In the genomic region with DNA sequence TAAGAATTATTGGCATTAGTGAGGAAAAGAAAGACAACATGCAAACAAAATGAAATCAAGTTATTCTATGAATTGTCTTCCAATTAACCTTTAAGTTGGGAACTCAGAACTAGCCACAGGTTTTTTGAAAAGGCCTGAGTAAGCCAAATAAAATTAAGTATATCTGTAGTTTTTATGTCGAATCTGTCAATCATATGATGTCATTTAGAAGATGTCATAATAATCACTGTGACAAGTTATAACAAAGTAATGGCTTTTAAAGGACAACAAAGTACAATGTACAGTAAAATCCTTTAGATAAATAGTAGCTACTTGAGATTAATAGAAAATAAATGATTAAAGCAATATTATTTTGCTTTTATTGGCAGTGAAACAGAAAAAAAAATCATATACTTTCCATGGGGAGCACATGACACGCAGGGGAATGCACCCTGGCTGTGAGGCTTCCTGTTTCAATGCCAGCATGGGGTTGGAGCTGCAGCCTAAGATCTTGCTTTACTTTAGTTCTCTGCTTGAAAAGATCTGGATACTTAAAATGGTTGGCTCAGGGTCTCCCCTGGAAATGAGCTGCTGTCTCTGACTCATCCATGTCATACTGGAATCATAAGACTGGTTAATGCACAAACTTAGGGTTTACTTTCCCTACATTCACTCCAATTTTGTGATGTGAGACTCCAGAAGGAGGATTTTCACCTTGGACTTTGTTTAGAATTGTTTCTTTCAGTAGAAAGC, we compare ENCODE assay signal across 23 cellular contexts.
DNase-seq lines count a peak whose midpoint lies in the region; ATAC-seq, FAIRE-seq and TF ChIP-seq lines count a peak whose summit lies in the region.
"Had no signal": no experiment of that assay in that cellular context is flagged by ENCODE, and none has a peak within 500 bp of the region (broad histone marks: within the 10 kb centered on the region; RNA-seq: fewer than 3 reads in every experiment).

No MANE protein-coding gene starts in this region.

- ATAC-seq in GM21360 (IDR thresholded peaks at IDR 0.05; ENCODE audit: unreplicated experiment) = no peak
- ATAC-seq: activated CD8-positive, alpha-beta T cell treated with anti-CD3 and anti-CD28 coated beads for 36 hours; gastrocnemius medialis; left lobe of liver; natural killer cell; stimulated activated effector memory CD8-positive, alpha-beta T cell treated with anti-CD3 and anti-CD28 coated beads, Interleukin-12 subunit alpha, Interleukin-12 subunit beta, amount 100 ng/mL, for 72 hours had no signal

- H2AFZ ChIP-seq in H9 (ENCODE audit: low read length) = peak overlapping the region; percentile 92

- H3K4me3 ChIP-seq in bronchial epithelial cell (ENCODE audit: low read depth, low read length) (no peak overlapping the region), mesodermal cell (ENCODE audit: extremely low read depth, insufficient read depth, low read length, poor library complexity, severe bottlenecking) (no peak overlapping the region)
- H3K4me3 ChIP-seq: gastrocnemius medialis, sigmoid colon had no signal

- H3K27ac ChIP-seq in H9 (ENCODE audit: insufficient read length, low read depth, low read length) (peak overlapping the region; percentile 79), mesodermal cell (ENCODE audit: low read depth, low read length, severe bottlenecking) (peak overlapping the region; percentile 63)
- H3K27ac ChIP-seq: gastrocnemius medialis, sigmoid colon had no signal

- no peak overlapping the region for H2AK5ac ChIP-seq in H9 (ENCODE audit: insufficient read length, low read length)

- no peak overlapping the region for H4K8ac ChIP-seq in H9 (replicated peaks; ENCODE audit: insufficient read length, low read depth, low read length)

- H3K4me1 Mint-ChIP-seq in H9 = peaks cover 11 to 13% of the 10 kb centered on the region in 2 experiments
- H3K4me1 Mint-ChIP-seq: natural killer cell; stimulated activated effector memory CD8-positive, alpha-beta T cell treated with anti-CD3 and anti-CD28 coated beads, Interleukin-12 subunit alpha, Interleukin-12 subunit beta, amount 100 ng/mL, for 72 hours had no signal

- H3K23ac ChIP-seq in H9 (ENCODE audit: insufficient read length, low read depth, low read length) = no peak overlapping the region

- H3K36me3 ChIP-seq in bronchial epithelial cell (ENCODE audit: control insufficient read depth, insufficient read depth, low read length) = no peaks in the 10 kb centered on the region
- H3K36me3 ChIP-seq in mesodermal cell (ENCODE audit: control insufficient read depth, insufficient read depth, low read length) = no peaks in the 10 kb centered on the region
- H3K36me3 ChIP-seq: gastrocnemius medialis, sigmoid colon had no signal

- no peaks in the 10 kb centered on the region for H3K79me2 ChIP-seq in H9 (ENCODE audit: insufficient read depth, low read length)

- no peak overlapping the region for H3K18ac ChIP-seq in H9 (ENCODE audit: insufficient read length, low read depth, low read length)

- H3K56ac ChIP-seq in H9 (ENCODE audit: insufficient read length, low read depth, low read length) = no peak overlapping the region

- H4K91ac ChIP-seq in H9 (ENCODE audit: insufficient read length, low read depth, low read length) = no peak overlapping the region

- no peak overlapping the region; the same call in 1 of the 2 replicates for H3K14ac ChIP-seq in H9 (ENCODE audit: insufficient read depth, low read length)

- peaks cover 0 to under 1% of the 10 kb centered on the region in 2 experiments; a peak in 2 of 5 replicates for H3K9me3 Mint-ChIP-seq in H9

- H3K4me3 Mint-ChIP-seq in H9 = no peak overlapping the region; a peak in 1 of 5 replicates
- H3K4me3 Mint-ChIP-seq: activated CD8-positive, alpha-beta T cell treated with anti-CD3 and anti-CD28 coated beads for 36 hours; natural killer cell; stimulated activated effector memory CD8-positive, alpha-beta T cell treated with anti-CD3 and anti-CD28 coated beads, Interleukin-12 subunit alpha, Interleukin-12 subunit beta, amount 100 ng/mL, for 72 hours had no signal

- no peak overlapping the region for H2BK20ac ChIP-seq in H9 (ENCODE audit: low read depth, low read length, poor library complexity, severe bottlenecking)

- DNase-seq in H9 (peak; percentile 50), NCI-H69 (lab: John Stamatoyannopoulos, UW) (peak; percentile 33), bronchial epithelial cell (ENCODE audit: low read depth) (peak; percentile 29), nucleus accumbens (lab: John Stamatoyannopoulos, UW) (no peak), HuH-7 (ENCODE audit: low spot score) (no peak), hepatic stellate cell (ENCODE audit: low spot score) (no peak)
- DNase-seq: activated CD8-positive, alpha-beta T cell treated with anti-CD3 and anti-CD28 coated beads for 36 hours; aorta; DMS79; gastrocnemius medialis; Karpas-422; natural killer cell; NCI-H187; NCI-H774; SHP77; sigmoid colon; stimulated activated CD4-positive, alpha-beta T cell treated with anti-CD3 and anti-CD28 coated beads, Interleukin-4, amount 100 ng/mL, for 4 hours had no signal

- H3K27me3 ChIP-seq in H9 (ENCODE audit: insufficient read depth, low read length) (no peaks in the 10 kb centered on the region), bronchial epithelial cell (ENCODE audit: control insufficient read depth, insufficient read depth, low read length) (no peaks in the 10 kb centered on the region)
- H3K27me3 ChIP-seq: gastrocnemius medialis, sigmoid colon had no signal

- H3K27me3 Mint-ChIP-seq in H9 (ENCODE audit: low read depth) = no peaks in the 10 kb centered on the region
- H3K27me3 Mint-ChIP-seq: activated CD8-positive, alpha-beta T cell treated with anti-CD3 and anti-CD28 coated beads for 36 hours had no signal

- no peak overlapping the region for H2BK120ac ChIP-seq in H9 (ENCODE audit: low read depth, low read length, poor library complexity, severe bottlenecking)

- no peak overlapping the region for H4K5ac ChIP-seq in H9 (ENCODE audit: insufficient read length, low read depth, low read length)

- FAIRE-seq in bronchial epithelial cell (lab: Jason Lieb, UNC) = no peak
- FAIRE-seq: TTC549, urothelium cell line had no signal

- no peak overlapping the region for H2BK5ac ChIP-seq in H9 (ENCODE audit: insufficient read length, low read length)

- TF ChIP-seq CTCF in H9 (conservative IDR thresholded peaks at IDR 0.05) (no peak), bronchial epithelial cell (IDR thresholded peaks at IDR 0.05; ENCODE audit: insufficient read depth, low read length, severe bottlenecking) (no peak)

- no peaks in the 10 kb centered on the region; the same call in 1 of the 2 replicates for H3K4me1 ChIP-seq in H9 (ENCODE audit: insufficient read depth, low read length)
- H3K4me1 ChIP-seq in mesodermal cell (ENCODE audit: control insufficient read depth, insufficient read depth, low read length, poor library complexity, severe bottlenecking) = peaks cover 3% of the 10 kb centered on the region
- H3K4me1 ChIP-seq: gastrocnemius medialis, sigmoid colon had no signal

- H3K9me3 ChIP-seq in H9 (ENCODE audit: control insufficient read depth, low read depth, low read length) (no peaks in the 10 kb centered on the region), mesodermal cell (ENCODE audit: control insufficient read depth, low read length) (no peaks in the 10 kb centered on the region)
- H3K9me3 ChIP-seq: gastrocnemius medialis, sigmoid colon had no signal

- H3K4ac ChIP-seq in H9 (ENCODE audit: low read depth, low read length) = no peak overlapping the region

- H2BK12ac ChIP-seq in H9 (ENCODE audit: insufficient read length, low read depth, low read length) = no peak overlapping the region

- no peak overlapping the region for H3T11ph ChIP-seq in H9 (ENCODE audit: low read length)

- peak overlapping the region; percentile 63 to 98 (median 78); a peak in 5 of 7 replicates for H3K27ac Mint-ChIP-seq in H9
- H3K27ac Mint-ChIP-seq: activated CD8-positive, alpha-beta T cell treated with anti-CD3 and anti-CD28 coated beads for 36 hours; natural killer cell; stimulated activated effector memory CD8-positive, alpha-beta T cell treated with anti-CD3 and anti-CD28 coated beads, Interleukin-12 subunit alpha, Interleukin-12 subunit beta, amount 100 ng/mL, for 72 hours had no signal

- no peaks in the 10 kb centered on the region for H3K79me1 ChIP-seq in H9 (ENCODE audit: insufficient read depth, low read depth, low read length, poor library complexity, severe bottlenecking)

- H3K23me2 ChIP-seq in H9 (ENCODE audit: insufficient read length, low read depth, low read length, poor library complexity, severe bottlenecking) = no peaks in the 10 kb centered on the region

- H3K9ac ChIP-seq in H9 (ENCODE audit: extremely low read depth, insufficient read length, low read length) = no peak overlapping the region

- WGBS in H9 (ENCODE audit: extremely low coverage, insufficient read length, low lambda C conversion rate) = no CpG with 5 or more reads among the region's 2 CpGs
- 25% methylated on average over 1 of the region's 2 CpGs; no CpG with 5 or more reads in 1 of the 2 experiments for WGBS in mesodermal cell (ENCODE audit: insufficient coverage in 2 of 2), 2 experiments

- H3K4me2 ChIP-seq in H9 (ENCODE audit: insufficient read depth, insufficient read length, low read length) = no peak overlapping the region

- H4K20me1 ChIP-seq in H9 (ENCODE audit: control insufficient read depth, insufficient read depth, insufficient read length) = no peaks in the 10 kb centered on the region

- no peak overlapping the region for H2BK15ac ChIP-seq in H9 (ENCODE audit: low read depth, low read length)

- peaks cover 0 to under 1% (median 0%) of the 10 kb centered on the region in 3 experiments; a peak in 3 of 7 replicates for H3K36me3 Mint-ChIP-seq in H9 (ENCODE audit: insufficient read depth in 1 of 3, low read depth in 3 of 3)
- H3K36me3 Mint-ChIP-seq: stimulated activated effector memory CD8-positive, alpha-beta T cell treated with anti-CD3 and anti-CD28 coated beads, Interleukin-12 subunit alpha, Interleukin-12 subunit beta, amount 100 ng/mL, for 72 hours had no signal

Comparison
In these comparisons a context has a peak if more than half of its experiments do, and no peak if none do; other contexts are left out.
1. DNase-seq: peak in H9 (single experiment), NCI-H69 (single experiment) and bronchial epithelial cell (single experiment); none in nucleus accumbens (0 of 56), HuH-7 (single experiment) and hepatic stellate cell (single experiment).